Comparison of ENCODE assay signal across 16 cellular contexts in the genomic region with DNA sequence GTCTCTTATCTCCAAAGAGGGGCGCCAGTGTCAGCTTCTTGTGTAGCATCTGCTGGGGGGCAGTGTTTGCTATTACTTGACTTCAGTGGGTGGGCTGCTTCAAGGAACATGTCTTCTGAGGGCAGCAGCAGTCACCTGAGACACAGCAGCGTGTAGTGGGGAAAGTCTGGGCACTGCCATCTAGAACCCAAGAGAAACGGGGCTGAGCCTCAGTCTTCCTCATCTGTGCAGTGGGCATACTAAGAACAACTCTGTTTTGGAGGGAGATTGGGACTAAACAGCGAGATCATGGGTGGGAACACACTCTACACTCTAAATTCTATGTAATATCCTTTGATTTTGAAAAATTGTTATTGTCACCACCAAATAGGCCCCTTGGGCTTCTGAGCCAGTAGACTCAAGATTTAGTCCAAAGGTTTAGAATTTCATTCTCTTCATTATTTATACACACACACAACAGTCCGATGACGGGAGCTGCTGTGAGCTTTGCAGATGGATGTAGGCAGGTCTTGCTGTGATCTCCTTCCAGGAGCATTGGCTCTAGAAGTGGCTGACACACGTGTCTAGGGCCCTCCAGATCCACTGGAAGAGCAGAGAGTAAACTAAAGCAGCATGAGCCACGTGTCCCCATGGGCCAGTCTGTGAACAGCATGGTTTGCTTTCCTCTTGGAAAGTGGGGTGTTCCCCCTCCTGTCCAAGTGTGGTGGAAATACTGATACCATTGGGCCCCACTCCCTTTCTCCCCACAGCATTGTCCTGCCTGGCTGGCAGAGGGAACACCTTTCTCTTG.
"Had no signal": no experiment of that assay in that cellular context is flagged by ENCODE, and none has a peak within 500 bp of the region (broad histone marks: within the 10 kb centered on the region; RNA-seq: fewer than 3 reads in every experiment).

No MANE protein-coding gene starts in this region.

- H3K4me3 Mint-ChIP-seq: activated CD4-positive, alpha-beta memory T cell treated with anti-CD3 and anti-CD28 coated beads, Interleukin-2, amount 10 ng/mL, durations not matched to agents 7 days and 5 days; activated naive CD8-positive, alpha-beta T cell had no signal

- H3K36me3 ChIP-seq: gastrocnemius medialis, neutrophil had no signal

- FAIRE-seq: colon, keratinocyte had no signal

- H3K36me3 Mint-ChIP-seq: activated naive CD8-positive, alpha-beta T cell had no signal

- H3K9me3 Mint-ChIP-seq: activated CD4-positive, alpha-beta memory T cell treated with anti-CD3 and anti-CD28 coated beads, Interleukin-2, amount 10 ng/mL, durations not matched to agents 7 days and 5 days had no signal

- H3K4me2 ChIP-seq: smooth muscle cell had no signal

- H3K27me3 ChIP-seq: gastrocnemius medialis, heart right ventricle, neutrophil, transverse colon had no signal

- H3K27ac Mint-ChIP-seq: activated CD4-positive, alpha-beta memory T cell treated with anti-CD3 and anti-CD28 coated beads, Interleukin-2, amount 10 ng/mL, durations not matched to agents 7 days and 5 days; activated naive CD8-positive, alpha-beta T cell; progenitor cell of endocrine pancreas had no signal

- H3K9me3 ChIP-seq: gastrocnemius medialis, heart right ventricle, neutrophil, transverse colon had no signal

- H3K27ac ChIP-seq: gastrocnemius medialis, heart right ventricle, neutrophil, transverse colon, VCaP had no signal

- H3K4me3 ChIP-seq: gastrocnemius medialis, heart right ventricle, smooth muscle cell, transverse colon had no signal

- ATAC-seq: gastrocnemius medialis, heart right ventricle, left ventricle myocardium superior, right cardiac atrium had no signal

- DNase-seq: activated CD4-positive, alpha-beta memory T cell treated with anti-CD3 and anti-CD28 coated beads, Interleukin-2, amount 10 ng/mL, durations not matched to agents 7 days and 5 days; activated gamma-delta T cell; activated T-cell treated with anti-CD3 and anti-CD28 coated beads, Interleukin-2, amount 50 U/mL, for 48 hours; gastrocnemius medialis; heart right ventricle; left ventricle myocardium superior; right cardiac atrium; T1000; transverse colon had no signal
